Comparison of ENCODE assay signal across 1 cellular context in the genomic region with DNA sequence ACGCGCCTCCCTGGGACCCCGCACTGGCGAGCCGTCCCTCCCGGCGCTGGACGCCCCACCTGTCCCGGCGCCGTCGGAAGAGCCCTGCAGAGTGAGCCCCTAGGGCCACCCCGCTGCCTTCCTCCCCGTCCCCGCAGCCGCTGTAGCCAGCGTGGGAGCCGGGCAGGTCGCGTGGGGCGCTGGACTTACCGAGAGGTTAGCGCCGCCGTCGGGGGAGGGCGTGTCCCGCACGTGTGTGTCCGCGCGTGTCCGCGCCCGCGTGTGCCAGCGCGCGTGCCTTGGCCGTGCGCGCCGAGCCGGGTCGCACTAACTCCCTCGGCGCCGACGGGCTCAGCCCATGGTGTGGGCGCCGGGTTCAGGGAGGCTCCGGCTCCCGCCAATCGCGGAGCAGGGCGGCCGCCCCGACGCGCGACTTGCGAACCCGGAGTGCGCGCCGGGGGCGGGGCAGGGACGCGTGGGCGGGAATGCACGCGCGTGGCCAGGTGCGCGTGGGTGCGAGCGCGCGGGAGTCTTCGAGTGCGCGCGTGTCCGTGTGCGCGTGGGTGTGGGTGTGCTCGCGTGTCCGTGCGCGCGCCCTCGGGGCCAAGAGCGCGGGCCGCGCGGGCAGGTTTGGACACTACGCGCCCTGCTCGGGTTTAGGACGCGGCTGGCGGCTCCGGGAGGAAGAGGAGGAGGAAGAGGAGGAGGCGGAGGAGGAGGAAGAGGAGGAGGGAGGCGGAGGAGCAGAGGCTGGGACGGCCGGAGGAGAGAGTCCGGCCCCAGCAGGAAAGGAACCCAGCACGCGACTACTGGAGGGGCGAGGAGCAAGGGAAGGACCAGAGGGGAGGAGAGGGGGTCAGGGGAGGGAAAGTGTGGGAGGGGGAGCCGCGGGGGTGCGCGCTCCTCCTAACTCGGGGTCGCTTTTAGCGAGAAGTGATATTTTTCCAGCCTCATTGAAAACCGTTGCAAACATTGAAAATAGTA.
TF ChIP-seq lines count a peak whose summit lies in the region.

No MANE protein-coding gene starts in this region.

TF ChIP-seq in WTC11, 78 proteins besides CTCF, POLR2A, EP300 and RAD21 (continued from another document):
- TF ChIP-seq ZNF138 (CRISPR knock-in tag; conservative IDR thresholded peaks at IDR 0.05) (no peak), IRF1 (CRISPR knock-in tag; IDR thresholded peaks at IDR 0.05) (no peak), GABPB1 (CRISPR knock-in tag; IDR thresholded peaks at IDR 0.05) (no peak), ZNF396 (CRISPR knock-in tag; IDR thresholded peaks at IDR 0.05; ENCODE audit: borderline replicate concordance) (no peak), KAT7 (CRISPR knock-in tag; IDR thresholded peaks at IDR 0.05; ENCODE audit: borderline replicate concordance) (no peak)
- TF ChIP-seq, protein P1, sequence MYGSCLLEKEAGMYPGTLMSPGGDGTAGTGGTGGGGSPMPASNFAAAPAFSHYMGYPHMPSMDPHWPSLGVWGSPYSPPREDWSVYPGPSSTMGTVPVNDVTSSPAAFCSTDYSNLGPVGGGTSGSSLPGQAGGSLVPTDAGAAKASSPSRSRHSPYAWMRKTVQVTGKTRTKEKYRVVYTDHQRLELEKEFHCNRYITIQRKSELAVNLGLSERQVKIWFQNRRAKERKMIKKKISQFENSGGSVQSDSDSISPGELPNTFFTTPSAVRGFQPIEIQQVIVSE (CRISPR knock-in tag; IDR thresholded peaks at IDR 0.05; ENCODE audit: borderline replicate concordance) = no peak
- TF ChIP-seq, protein P2, sequence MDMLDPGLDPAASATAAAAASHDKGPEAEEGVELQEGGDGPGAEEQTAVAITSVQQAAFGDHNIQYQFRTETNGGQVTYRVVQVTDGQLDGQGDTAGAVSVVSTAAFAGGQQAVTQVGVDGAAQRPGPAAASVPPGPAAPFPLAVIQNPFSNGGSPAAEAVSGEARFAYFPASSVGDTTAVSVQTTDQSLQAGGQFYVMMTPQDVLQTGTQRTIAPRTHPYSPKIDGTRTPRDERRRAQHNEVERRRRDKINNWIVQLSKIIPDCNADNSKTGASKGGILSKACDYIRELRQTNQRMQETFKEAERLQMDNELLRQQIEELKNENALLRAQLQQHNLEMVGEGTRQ (CRISPR knock-in tag; IDR thresholded peaks at IDR 0.05) = no peak
